9 cellular contexts compared by ENCODE assay signal in the genomic region with DNA sequence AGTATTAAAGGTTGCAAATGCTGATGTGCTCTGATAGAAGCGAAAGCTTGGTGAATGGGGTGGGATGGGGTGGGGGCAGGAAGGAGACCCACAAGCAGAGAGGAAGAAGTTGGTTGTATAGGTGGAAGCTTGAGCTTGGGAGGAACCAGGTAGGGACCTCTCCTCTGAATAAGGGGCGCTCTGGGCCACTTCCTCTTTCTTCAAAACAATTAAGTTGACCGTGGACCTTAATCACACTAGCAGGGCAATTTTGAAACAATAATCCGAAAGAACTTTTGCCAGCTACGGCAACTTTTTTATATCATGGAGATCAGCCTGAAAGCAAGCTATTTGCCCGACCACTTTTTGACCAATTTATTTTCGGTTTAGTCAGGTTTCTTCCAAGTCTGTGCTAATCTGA. TPM values are rescaled to one million over a fixed set of nuclear protein-coding genes. Genes with fewer than 3 reads are reported as not detected.
A peak's percentile ranks its signal among the peaks of the same experiment; 100 is the strongest.
DNase-seq lines count a peak whose midpoint lies in the region; ATAC-seq, FAIRE-seq and TF ChIP-seq lines count a peak whose summit lies in the region.
"Had no signal": no experiment of that assay in that cellular context is flagged by ENCODE, and none has a peak within 500 bp of the region (broad histone marks: within the 10 kb centered on the region; RNA-seq: fewer than 3 reads in every experiment).

No MANE protein-coding gene starts in this region.

- H3K27ac ChIP-seq in A549 (peak overlapping the region; percentile 98 to 99), substantia nigra (ENCODE audit: low read depth, low read length, poor library complexity, severe bottlenecking) (no peak overlapping the region)

- H3K4me2 ChIP-seq in A549 = peak overlapping the region; percentile 81

- POLR2A ChIA-PET in A549 (lab: Yijun Ruan, JAX) = interaction anchor here (0.6 to 2.5 kb wide), 5 partner anchors 16 to 217 kb away, joined by 3 to 38 read pairs (median 14); a partner anchor contains a TSS

- H3K9me3 Mint-ChIP-seq in HFFc6 (no peaks in the 10 kb centered on the region), brain (peaks cover 0 to 2% (median 0%) of the 10 kb centered on the region in 5 experiments)
- H3K9me3 Mint-ChIP-seq: T-helper 1 cell treated with Interleukin-12 subunit alpha and Interleukin-12 subunit beta and Interleukin-4 antibody, amounts not matched to agents 30 μg/mL and 1 μg/mL, for 36 hours had no signal

- H3K4me1 ChIP-seq in A549 (peaks cover 12% of the 10 kb centered on the region; the same call in 2 of the 3 replicates), mucosa of stomach (ENCODE audit: control insufficient read depth, insufficient read depth, low read length) (peaks cover 5% of the 10 kb centered on the region)

- H3K4me1 Mint-ChIP-seq in HFFc6 (ENCODE audit: low read depth) (peaks cover 22% of the 10 kb centered on the region), brain (peaks cover 21% of the 10 kb centered on the region)

- no peak for TF ChIP-seq RAD21 in A549 (conservative IDR thresholded peaks at IDR 0.05 in 1 of 2, IDR thresholded peaks at IDR 0.05 in 1 of 2)

- H3K36me3 ChIP-seq in mucosa of stomach (ENCODE audit: control insufficient read depth, insufficient read depth, low read length) = no peaks in the 10 kb centered on the region

- peak overlapping the region; percentile 94 for H3K9ac ChIP-seq in mucosa of stomach (ENCODE audit: low read length)

- H3K27me3 ChIP-seq in mucosa of stomach (ENCODE audit: control insufficient read depth, insufficient read depth, low read length) = no peaks in the 10 kb centered on the region

- peak overlapping the region; percentile 95; the same call in 1 of the 2 replicates for H3K27ac Mint-ChIP-seq in HFFc6
- peak overlapping the region in 4 of 5 experiments; percentile 36 to 100 (median 74) for H3K27ac Mint-ChIP-seq in brain

- H3K4me3 Mint-ChIP-seq in HFFc6 (no peak overlapping the region), brain (peak overlapping the region; percentile 92 to 99 (median 97))

- TF ChIP-seq POLR2A in A549 (IDR thresholded peaks at IDR 0.05; ENCODE audit: low read length) = no peak

- DNase-seq in A549 (ENCODE audit: low read depth in 1 of 2, low spot score in 1 of 2) = no peak
- no peak for DNase-seq in HFFc6
- no peak for DNase-seq in substantia nigra (lab: John Stamatoyannopoulos, UW)
- no peak for DNase-seq in HK-2 (ENCODE audit: unreplicated experiment)
- no peak for DNase-seq in 8988T

- CTCF ChIA-PET in A549 (lab: Yijun Ruan, JAX) = interaction anchor here (1.0 kb wide), 1 partner anchor 96 kb away, joined by 4 read pairs; no protein-coding TSS in a partner anchor

- H3K36me3 Mint-ChIP-seq in HFFc6 (ENCODE audit: low read depth) (peaks cover 9% of the 10 kb centered on the region), brain (peaks cover 8% of the 10 kb centered on the region)

- H3K27me3 Mint-ChIP-seq in HFFc6 (ENCODE audit: insufficient read depth) = no peaks in the 10 kb centered on the region; the same call in 1 of the 2 replicates
- H3K27me3 Mint-ChIP-seq in brain = peaks cover 16% of the 10 kb centered on the region

- FAIRE-seq in A549 (lab: Jason Lieb, UNC) = no peak

- TF ChIP-seq CTCF in A549 (IDR thresholded peaks at IDR 0.05) = no peak
- TF ChIP-seq CTCF in HFFc6 (IDR thresholded peaks at IDR 0.05) = no peak
- no peak for TF ChIP-seq CTCF in brain (conservative IDR thresholded peaks at IDR 0.05)

- TF ChIP-seq EP300 in A549 (IDR thresholded peaks at IDR 0.05) = no peak

- H3K9me3 ChIP-seq in A549 (no peaks in the 10 kb centered on the region), mucosa of stomach (ENCODE audit: control insufficient read depth, low read length) (no peaks in the 10 kb centered on the region)

- ATAC-seq in A549 (no peak), GM21529 (IDR thresholded peaks at IDR 0.05; ENCODE audit: unreplicated experiment) (no peak)

- WGBS in A549 (ENCODE audit: missing lambda C conversion rate) = 92% methylated on average over 7 of the region's 7 CpGs

- H3K4me3 ChIP-seq in A549 (no peak overlapping the region), mucosa of stomach (ENCODE audit: low read length) (no peak overlapping the region)

TF ChIP-seq in A549, 52 proteins besides CTCF, POLR2A, EP300 and RAD21:
- TF ChIP-seq NPAS2 (CRISPR knock-in tag; IDR thresholded peaks at IDR 0.05; ENCODE audit: borderline replicate concordance) (no peak), HOXB5 (CRISPR knock-in tag; IDR thresholded peaks at IDR 0.05) (no peak), CHD4 (IDR thresholded peaks at IDR 0.05; ENCODE audit: borderline replicate concordance) (no peak)
- TF ChIP-seq, protein P1, sequence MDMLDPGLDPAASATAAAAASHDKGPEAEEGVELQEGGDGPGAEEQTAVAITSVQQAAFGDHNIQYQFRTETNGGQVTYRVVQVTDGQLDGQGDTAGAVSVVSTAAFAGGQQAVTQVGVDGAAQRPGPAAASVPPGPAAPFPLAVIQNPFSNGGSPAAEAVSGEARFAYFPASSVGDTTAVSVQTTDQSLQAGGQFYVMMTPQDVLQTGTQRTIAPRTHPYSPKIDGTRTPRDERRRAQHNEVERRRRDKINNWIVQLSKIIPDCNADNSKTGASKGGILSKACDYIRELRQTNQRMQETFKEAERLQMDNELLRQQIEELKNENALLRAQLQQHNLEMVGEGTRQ (IDR thresholded peaks at IDR 0.05) = no peak

RNA-seq across cellular contexts. Expression of a gene that starts 1.9 kb away (rescaled TPM):
- polyA plus RNA-seq in A549 (2011; rRNA removed) (29.4 and 33.5 TPM in 2 replicates), A549 (2017; fragmentation: RNase III; extraction: RNeasy Plus Mini Kit Qiagen cat#74134 plus additional on column Dnase treatment) (11.6 to 13.6 TPM (median 12.7 TPM) in 3 replicates), brain (ENCODE audit: insufficient read depth, low read depth, low replicate concordance) (23.0 TPM)
- 10.4 and 15.9 TPM in 2 replicates for polyA plus RNA-seq in A549 (2012; cell fraction: cytosol; rRNA removed)
- 21.9 and 22.7 TPM in 2 replicates for polyA plus RNA-seq in A549 (2012; cell fraction: nucleus; rRNA removed)
- polyA minus RNA-seq in A549 (2011; rRNA and poly(A)+ RNA removed) = 91.7 and 108 TPM in 2 replicates
- total RNA-seq in HFFc6 (2021; fragmentation: NEBNext Ultra II Directional; extraction: Animal tissue kit (Norgen Biotek cat#: 25700)) = 10 to 100 TPM; 35.8 to 47.3 (median 42.5) TPM
